ENCODE assay signal across 17 cellular contexts in genomic region chr7:28847681-28848080, GRCh38.
DNase-seq lines count a peak whose midpoint lies in the region; ATAC-seq and TF ChIP-seq lines count a peak whose summit lies in the region.
"Had no signal": no experiment of that assay in that cellular context is flagged by ENCODE, and none has a peak within 500 bp of the region (broad histone marks: within the 10 kb centered on the region; RNA-seq: fewer than 3 reads in every experiment).

No MANE protein-coding gene starts in this region.

- H3K9me3 ChIP-seq in right atrium auricular region (no peaks in the 10 kb centered on the region), sigmoid colon (no peaks in the 10 kb centered on the region)
- H3K9me3 ChIP-seq: BLaER1 treated with 17β-estradiol and CSF1 and Interleukin-3, amounts not matched to agents 10 nM and 100 nM had no signal

- H3K36me3 ChIP-seq in right atrium auricular region, result no peaks in the 10 kb centered on the region
- H3K36me3 ChIP-seq in sigmoid colon, result no peaks in the 10 kb centered on the region
- H3K36me3 ChIP-seq: BLaER1 treated with 17β-estradiol and CSF1 and Interleukin-3, amounts not matched to agents 10 nM and 100 nM had no signal

- H3K27ac ChIP-seq in right atrium auricular region (no peak overlapping the region), sigmoid colon (peak overlapping the region in 3 of 4 donors; percentile 6 to 59 (median 14)), caudate nucleus (ENCODE audit: low read depth, low read length) (no peak overlapping the region)
- H3K27ac ChIP-seq: BLaER1 treated with 17β-estradiol and CSF1 and Interleukin-3, amounts not matched to agents 10 nM and 100 nM; KMS-11; SK-N-MC had no signal

- H3K27me3 ChIP-seq in right atrium auricular region (no peaks in the 10 kb centered on the region), sigmoid colon (no peaks in the 10 kb centered on the region)

- WGBS in sigmoid colon, 2 donors, result 89 to 90% methylated on average over 13 of the region's 13 CpGs

- TF ChIP-seq EP300 in sigmoid colon (IDR thresholded peaks at IDR 0.05), result no peak

- peak; percentile 88 for ATAC-seq in Right ventricle myocardium superior (ENCODE audit: poor library complexity)
- ATAC-seq in left cardiac atrium, result peak in 1 of 2 donors; percentile 42
- ATAC-seq in GM21526 (IDR thresholded peaks at IDR 0.05; ENCODE audit: low FRiP score, unreplicated experiment), result no peak
- ATAC-seq in GM21737 (IDR thresholded peaks at IDR 0.05; ENCODE audit: unreplicated experiment), result no peak
- ATAC-seq: Panc1 had no signal

- TF ChIP-seq CTCF in right atrium auricular region (IDR thresholded peaks at IDR 0.05), result no peak
- TF ChIP-seq CTCF in sigmoid colon (IDR thresholded peaks at IDR 0.05), result no peak

- intact Hi-C loops in Right ventricle myocardium superior (cut with DNase I) (no loop called here), left cardiac atrium (cut with DNase I) (no loop called here), sigmoid colon (cut with DNase I) (no loop called here)

- H3K4me3 ChIP-seq in right atrium auricular region, result no peak overlapping the region
- no peak overlapping the region for H3K4me3 ChIP-seq in sigmoid colon
- H3K4me3 ChIP-seq: BLaER1 treated with 17β-estradiol and CSF1 and Interleukin-3, amounts not matched to agents 10 nM and 100 nM; SK-N-MC had no signal

- H3K4me1 ChIP-seq in right atrium auricular region (no peaks in the 10 kb centered on the region), sigmoid colon (no peaks in the 10 kb centered on the region)
- H3K4me1 ChIP-seq: BLaER1 treated with 17β-estradiol and CSF1 and Interleukin-3, amounts not matched to agents 10 nM and 100 nM had no signal

- TF ChIP-seq POLR2A in sigmoid colon (IDR thresholded peaks at IDR 0.05), result no peak

- DNase-seq in Right ventricle myocardium superior (peak; percentile 76), right atrium auricular region (ENCODE audit: low spot score) (no peak), left cardiac atrium (peak; percentile 31), sigmoid colon (peak; percentile 86), caudate nucleus (lab: John Stamatoyannopoulos, UW) (no peak), NCI-H82 treated with DMSO at 0.1 percent for 48 hours (lab: John Stamatoyannopoulos, UW; ENCODE audit: unreplicated experiment) (no peak)
- DNase-seq: 8988T; CD8-positive, alpha-beta memory T cell; DND-41; NCI-H1048; NCI-H510A treated with DMSO at 0.1 percent for 48 hours had no signal

Comparison
In these comparisons a context has a peak if more than half of its experiments do, and no peak if none do; other contexts are left out.
1. DNase-seq: peak in Right ventricle myocardium superior (single experiment), left cardiac atrium (single experiment) and sigmoid colon (single experiment); none in right atrium auricular region (single experiment), caudate nucleus (0 of 61) and NCI-H82 treated with DMSO at 0.1 percent for 48 hours (single experiment).
2. H3K27ac ChIP-seq: peak in sigmoid colon (3 of 4); none in right atrium auricular region (0 of 2) and caudate nucleus (single experiment).